Comparison of ENCODE assay signal across 26 cellular contexts in the genomic region with DNA sequence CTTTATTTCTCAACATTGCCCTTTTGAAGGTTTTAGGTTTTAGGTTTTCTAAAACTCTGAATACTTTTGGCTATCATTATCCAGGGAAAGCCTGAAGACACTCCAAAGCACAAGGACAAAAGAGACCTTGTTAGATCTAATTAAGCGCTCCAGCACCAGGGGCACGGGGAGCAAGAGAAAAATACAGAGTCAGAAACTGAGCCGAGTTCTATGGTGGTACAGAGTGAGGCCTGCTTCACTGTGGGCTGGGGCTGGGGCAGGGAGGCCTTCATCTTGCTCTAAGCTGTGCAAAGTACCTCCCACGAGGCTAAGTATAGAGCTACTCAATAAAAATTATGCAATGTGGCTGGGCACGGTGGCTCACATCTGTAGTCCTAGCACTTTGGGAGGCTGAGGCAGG. TPM values are rescaled to one million over a fixed set of nuclear protein-coding genes. Genes with fewer than 3 reads are reported as not detected.
DNase-seq lines count a peak whose midpoint lies in the region; ATAC-seq lines count a peak whose summit lies in the region.
"Had no signal": no experiment of that assay in that cellular context is flagged by ENCODE, and none has a peak within 500 bp of the region (broad histone marks: within the 10 kb centered on the region; RNA-seq: fewer than 3 reads in every experiment).

No MANE protein-coding gene starts in this region.

- POLR2A ChIA-PET in T-cell (lab: Charles Lee): no interaction called here

- peaks cover 68% of the 10 kb centered on the region for H3K4me1 Mint-ChIP-seq in activated naive CD8-positive, alpha-beta T cell (ENCODE audit: low read depth)
- H3K4me1 Mint-ChIP-seq in activated naive CD8-positive, alpha-beta T cell treated with anti-CD3 and anti-CD28 coated beads for 36 hours: peaks cover 40% of the 10 kb centered on the region
- H3K4me1 Mint-ChIP-seq in T-cell: peaks cover 62 to 67% (median 65%) of the 10 kb centered on the region in 3 donors

- H3K27ac ChIP-seq in temporal lobe (ENCODE audit: low read depth, low read length): peak overlapping the region; percentile 94
- H3K27ac ChIP-seq: BLaER1, colonic mucosa, ovary, right lobe of liver, uterus, VCaP had no signal

- no peaks in the 10 kb centered on the region for H3K27me3 Mint-ChIP-seq in activated naive CD8-positive, alpha-beta T cell
- no peaks in the 10 kb centered on the region for H3K27me3 Mint-ChIP-seq in activated naive CD8-positive, alpha-beta T cell treated with anti-CD3 and anti-CD28 coated beads for 36 hours
- no peaks in the 10 kb centered on the region for H3K27me3 Mint-ChIP-seq in T-cell
- H3K27me3 Mint-ChIP-seq: activated naive CD8-positive, alpha-beta T cell treated with anti-CD3 and anti-CD28 coated beads, Interleukin-2, amount 50 U/mL, for 24 hours had no signal

- H3K9me3 Mint-ChIP-seq in activated naive CD8-positive, alpha-beta T cell (ENCODE audit: low read depth): no peaks in the 10 kb centered on the region
- no peaks in the 10 kb centered on the region for H3K9me3 Mint-ChIP-seq in activated naive CD8-positive, alpha-beta T cell treated with anti-CD3 and anti-CD28 coated beads for 36 hours
- H3K9me3 Mint-ChIP-seq in T-cell: no peaks in the 10 kb centered on the region
- H3K9me3 Mint-ChIP-seq: activated naive CD8-positive, alpha-beta T cell treated with anti-CD3 and anti-CD28 coated beads, Interleukin-2, amount 50 U/mL, for 24 hours; brain; H9; natural killer cell; T-helper 1 cell treated with Interleukin-12 subunit alpha and Interleukin-12 subunit beta and Interleukin-4 antibody, amounts not matched to agents 30 μg/mL and 1 μg/mL, for 36 hours had no signal

- peak overlapping the region; percentile 69 for H3K27ac Mint-ChIP-seq in activated naive CD8-positive, alpha-beta T cell
- no peak overlapping the region for H3K27ac Mint-ChIP-seq in activated naive CD8-positive, alpha-beta T cell treated with anti-CD3 and anti-CD28 coated beads for 36 hours
- peak overlapping the region; percentile 70 to 80 for H3K27ac Mint-ChIP-seq in T-cell
- H3K27ac Mint-ChIP-seq: natural killer cell; T-helper 1 cell treated with Interleukin-12 subunit alpha and Interleukin-12 subunit beta and Interleukin-4 antibody, amounts not matched to agents 30 μg/mL and 1 μg/mL, for 36 hours had no signal

- ATAC-seq in T-cell (replicated peaks in 1 of 4): no peak
- ATAC-seq in HG02763 (IDR thresholded peaks at IDR 0.05; ENCODE audit: unreplicated experiment): no peak
- ATAC-seq in HG03139 (IDR thresholded peaks at IDR 0.05; ENCODE audit: unreplicated experiment): no peak
- ATAC-seq in HG03342 (IDR thresholded peaks at IDR 0.05; ENCODE audit: unreplicated experiment): no peak
- ATAC-seq: activated naive CD8-positive, alpha-beta T cell treated with anti-CD3 and anti-CD28 coated beads, Interleukin-2, amount 50 U/mL, for 24 hours had no signal

- CTCF ChIA-PET in T-cell (lab: Charles Lee): interaction anchor here in 1 of 2 donors (0.6 to 0.7 kb wide), 2 partner anchors 231 to 355 kb away, joined by 3 to 5 read pairs; no protein-coding TSS in a partner anchor

- no peak for DNase-seq in activated naive CD8-positive, alpha-beta T cell treated with anti-CD3 and anti-CD28 coated beads for 36 hours
- DNase-seq in T-cell: no peak
- peak; percentile 75 for DNase-seq in medulla oblongata (ENCODE audit: extremely low spot score)
- DNase-seq: activated CD4-positive, alpha-beta T cell treated with anti-CD3 and anti-CD28 coated beads, Interleukin-2, amount 50 U/mL, for 1 hour; activated effector memory CD4-positive, alpha-beta T cell treated with Interleukin-2 at 50 U/mL for 16 hours; activated naive CD8-positive, alpha-beta T cell treated with anti-CD3 and anti-CD28 coated beads, Interleukin-2, amount 50 U/mL, for 24 hours; colonic mucosa; H9; KBM-7; natural killer cell; NCI-H187; NCI-H226; NCI-H774; ovary; right lobe of liver; SHP77 treated with DMSO at 0.1 percent for 48 hours; uterus had no signal

- peaks cover 3% of the 10 kb centered on the region for H3K36me3 Mint-ChIP-seq in activated naive CD8-positive, alpha-beta T cell
- no peaks in the 10 kb centered on the region for H3K36me3 Mint-ChIP-seq in activated naive CD8-positive, alpha-beta T cell treated with anti-CD3 and anti-CD28 coated beads for 36 hours
- no peaks in the 10 kb centered on the region for H3K36me3 Mint-ChIP-seq in T-cell
- H3K36me3 Mint-ChIP-seq: brain, natural killer cell had no signal

- H3K4me3 Mint-ChIP-seq in activated naive CD8-positive, alpha-beta T cell: no peak overlapping the region
- H3K4me3 Mint-ChIP-seq in activated naive CD8-positive, alpha-beta T cell treated with anti-CD3 and anti-CD28 coated beads for 36 hours: no peak overlapping the region
- H3K4me3 Mint-ChIP-seq in T-cell: no peak overlapping the region
- H3K4me3 Mint-ChIP-seq: activated naive CD8-positive, alpha-beta T cell treated with anti-CD3 and anti-CD28 coated beads, Interleukin-2, amount 50 U/mL, for 24 hours; H9; natural killer cell; T-helper 1 cell treated with Interleukin-12 subunit alpha and Interleukin-12 subunit beta and Interleukin-4 antibody, amounts not matched to agents 30 μg/mL and 1 μg/mL, for 36 hours had no signal

RNA-seq across cellular contexts. Expression of a gene that starts 19.7 kb away (rescaled TPM):
- 10 to 100 TPM; 36.0 to 36.9 TPM for total RNA-seq in activated naive CD8-positive, alpha-beta T cell treated with anti-CD3 and anti-CD28 coated beads for 36 hours
- total RNA-seq in T-cell (10 to 100 TPM; 25.4 to 52.1 (median 44.6) TPM), temporal lobe (26.1 TPM)
